2 cellular contexts compared by ENCODE assay signal in genomic region chr12:74747305-74747704, GRCh38.
TF ChIP-seq lines count a peak whose summit lies in the region.

No MANE protein-coding gene starts in this region.

TF ChIP-seq in GM12878, 131 proteins besides CTCF, POLR2A, EP300 and RAD21 (continued from another document):
- TF ChIP-seq, protein P1, sequence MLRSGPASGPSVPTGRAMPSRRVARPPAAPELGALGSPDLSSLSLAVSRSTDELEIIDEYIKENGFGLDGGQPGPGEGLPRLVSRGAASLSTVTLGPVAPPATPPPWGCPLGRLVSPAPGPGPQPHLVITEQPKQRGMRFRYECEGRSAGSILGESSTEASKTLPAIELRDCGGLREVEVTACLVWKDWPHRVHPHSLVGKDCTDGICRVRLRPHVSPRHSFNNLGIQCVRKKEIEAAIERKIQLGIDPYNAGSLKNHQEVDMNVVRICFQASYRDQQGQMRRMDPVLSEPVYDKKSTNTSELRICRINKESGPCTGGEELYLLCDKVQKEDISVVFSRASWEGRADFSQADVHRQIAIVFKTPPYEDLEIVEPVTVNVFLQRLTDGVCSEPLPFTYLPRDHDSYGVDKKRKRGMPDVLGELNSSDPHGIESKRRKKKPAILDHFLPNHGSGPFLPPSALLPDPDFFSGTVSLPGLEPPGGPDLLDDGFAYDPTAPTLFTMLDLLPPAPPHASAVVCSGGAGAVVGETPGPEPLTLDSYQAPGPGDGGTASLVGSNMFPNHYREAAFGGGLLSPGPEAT (IDR thresholded peaks at IDR 0.05; ENCODE audit: low read depth): no peak
- no peak for TF ChIP-seq YBX1 (IDR thresholded peaks at IDR 0.05)
- no peak for TF ChIP-seq JUND (IDR thresholded peaks at IDR 0.05; ENCODE audit: low read depth, low read length)
- TF ChIP-seq NR2C2 (IDR thresholded peaks at IDR 0.05; ENCODE audit: borderline replicate concordance, control insufficient read depth, insufficient read length, low read depth): no peak
- TF ChIP-seq, protein P2, sequence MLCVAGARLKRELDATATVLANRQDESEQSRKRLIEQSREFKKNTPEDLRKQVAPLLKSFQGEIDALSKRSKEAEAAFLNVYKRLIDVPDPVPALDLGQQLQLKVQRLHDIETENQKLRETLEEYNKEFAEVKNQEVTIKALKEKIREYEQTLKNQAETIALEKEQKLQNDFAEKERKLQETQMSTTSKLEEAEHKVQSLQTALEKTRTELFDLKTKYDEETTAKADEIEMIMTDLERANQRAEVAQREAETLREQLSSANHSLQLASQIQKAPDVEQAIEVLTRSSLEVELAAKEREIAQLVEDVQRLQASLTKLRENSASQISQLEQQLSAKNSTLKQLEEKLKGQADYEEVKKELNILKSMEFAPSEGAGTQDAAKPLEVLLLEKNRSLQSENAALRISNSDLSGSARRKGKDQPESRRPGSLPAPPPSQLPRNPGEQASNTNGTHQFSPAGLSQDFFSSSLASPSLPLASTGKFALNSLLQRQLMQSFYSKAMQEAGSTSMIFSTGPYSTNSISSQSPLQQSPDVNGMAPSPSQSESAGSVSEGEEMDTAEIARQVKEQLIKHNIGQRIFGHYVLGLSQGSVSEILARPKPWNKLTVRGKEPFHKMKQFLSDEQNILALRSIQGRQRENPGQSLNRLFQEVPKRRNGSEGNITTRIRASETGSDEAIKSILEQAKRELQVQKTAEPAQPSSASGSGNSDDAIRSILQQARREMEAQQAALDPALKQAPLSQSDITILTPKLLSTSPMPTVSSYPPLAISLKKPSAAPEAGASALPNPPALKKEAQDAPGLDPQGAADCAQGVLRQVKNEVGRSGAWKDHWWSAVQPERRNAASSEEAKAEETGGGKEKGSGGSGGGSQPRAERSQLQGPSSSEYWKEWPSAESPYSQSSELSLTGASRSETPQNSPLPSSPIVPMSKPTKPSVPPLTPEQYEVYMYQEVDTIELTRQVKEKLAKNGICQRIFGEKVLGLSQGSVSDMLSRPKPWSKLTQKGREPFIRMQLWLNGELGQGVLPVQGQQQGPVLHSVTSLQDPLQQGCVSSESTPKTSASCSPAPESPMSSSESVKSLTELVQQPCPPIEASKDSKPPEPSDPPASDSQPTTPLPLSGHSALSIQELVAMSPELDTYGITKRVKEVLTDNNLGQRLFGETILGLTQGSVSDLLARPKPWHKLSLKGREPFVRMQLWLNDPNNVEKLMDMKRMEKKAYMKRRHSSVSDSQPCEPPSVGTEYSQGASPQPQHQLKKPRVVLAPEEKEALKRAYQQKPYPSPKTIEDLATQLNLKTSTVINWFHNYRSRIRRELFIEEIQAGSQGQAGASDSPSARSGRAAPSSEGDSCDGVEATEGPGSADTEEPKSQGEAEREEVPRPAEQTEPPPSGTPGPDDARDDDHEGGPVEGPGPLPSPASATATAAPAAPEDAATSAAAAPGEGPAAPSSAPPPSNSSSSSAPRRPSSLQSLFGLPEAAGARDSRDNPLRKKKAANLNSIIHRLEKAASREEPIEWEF (IDR thresholded peaks at IDR 0.05; ENCODE audit: insufficient replicate concordance, low read depth, low read length): no peak
- TF ChIP-seq SMAD1 (IDR thresholded peaks at IDR 0.05; ENCODE audit: low read depth, partially characterized antibody): no peak
- no peak for TF ChIP-seq RFX5 (IDR thresholded peaks at IDR 0.05; ENCODE audit: low read depth, low read length)
- TF ChIP-seq PML (IDR thresholded peaks at IDR 0.05; ENCODE audit: low read length): no peak
- TF ChIP-seq RCOR1 (conservative IDR thresholded peaks at IDR 0.05; ENCODE audit: low read depth, low read length): no peak
- TF ChIP-seq MEF2B (IDR thresholded peaks at IDR 0.05; ENCODE audit: partially characterized antibody, poor library complexity, severe bottlenecking): no peak

TF ChIP-seq in neural cell, 6 proteins besides CTCF, POLR2A, EP300 and RAD21 (continued from another document):
- TF ChIP-seq, protein P3, sequence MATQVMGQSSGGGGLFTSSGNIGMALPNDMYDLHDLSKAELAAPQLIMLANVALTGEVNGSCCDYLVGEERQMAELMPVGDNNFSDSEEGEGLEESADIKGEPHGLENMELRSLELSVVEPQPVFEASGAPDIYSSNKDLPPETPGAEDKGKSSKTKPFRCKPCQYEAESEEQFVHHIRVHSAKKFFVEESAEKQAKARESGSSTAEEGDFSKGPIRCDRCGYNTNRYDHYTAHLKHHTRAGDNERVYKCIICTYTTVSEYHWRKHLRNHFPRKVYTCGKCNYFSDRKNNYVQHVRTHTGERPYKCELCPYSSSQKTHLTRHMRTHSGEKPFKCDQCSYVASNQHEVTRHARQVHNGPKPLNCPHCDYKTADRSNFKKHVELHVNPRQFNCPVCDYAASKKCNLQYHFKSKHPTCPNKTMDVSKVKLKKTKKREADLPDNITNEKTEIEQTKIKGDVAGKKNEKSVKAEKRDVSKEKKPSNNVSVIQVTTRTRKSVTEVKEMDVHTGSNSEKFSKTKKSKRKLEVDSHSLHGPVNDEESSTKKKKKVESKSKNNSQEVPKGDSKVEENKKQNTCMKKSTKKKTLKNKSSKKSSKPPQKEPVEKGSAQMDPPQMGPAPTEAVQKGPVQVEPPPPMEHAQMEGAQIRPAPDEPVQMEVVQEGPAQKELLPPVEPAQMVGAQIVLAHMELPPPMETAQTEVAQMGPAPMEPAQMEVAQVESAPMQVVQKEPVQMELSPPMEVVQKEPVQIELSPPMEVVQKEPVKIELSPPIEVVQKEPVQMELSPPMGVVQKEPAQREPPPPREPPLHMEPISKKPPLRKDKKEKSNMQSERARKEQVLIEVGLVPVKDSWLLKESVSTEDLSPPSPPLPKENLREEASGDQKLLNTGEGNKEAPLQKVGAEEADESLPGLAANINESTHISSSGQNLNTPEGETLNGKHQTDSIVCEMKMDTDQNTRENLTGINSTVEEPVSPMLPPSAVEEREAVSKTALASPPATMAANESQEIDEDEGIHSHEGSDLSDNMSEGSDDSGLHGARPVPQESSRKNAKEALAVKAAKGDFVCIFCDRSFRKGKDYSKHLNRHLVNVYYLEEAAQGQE (IDR thresholded peaks at IDR 0.05; ENCODE audit: borderline replicate concordance): no peak
- TF ChIP-seq TAF1 (IDR thresholded peaks at IDR 0.05; ENCODE audit: low read depth): no peak
- TF ChIP-seq EZH2 (IDR thresholded peaks at IDR 0.05; ENCODE audit: borderline replicate concordance, insufficient read depth, low read length, poor library complexity, severe bottlenecking): no peak
